Comparison of ENCODE assay signal across 8 cellular contexts in the genomic region with DNA sequence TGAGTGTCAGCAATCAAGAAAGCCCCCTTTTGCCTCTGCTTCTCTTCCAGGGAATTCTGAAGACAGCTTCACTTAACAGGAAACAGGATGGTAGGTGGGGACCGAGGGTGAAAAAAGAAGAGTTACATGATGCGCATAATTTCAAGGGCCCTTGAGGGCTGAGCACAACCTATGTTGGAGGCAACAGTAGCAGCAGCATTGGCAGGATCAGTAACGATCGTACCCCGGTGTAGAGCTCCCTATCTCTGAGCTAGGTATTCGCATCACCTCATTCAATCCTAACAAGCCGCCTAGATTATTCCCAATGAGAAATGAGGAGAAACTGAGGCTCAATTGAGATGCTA. TPM values are rescaled to one million over a fixed set of nuclear protein-coding genes. Genes with fewer than 3 reads are reported as not detected.
A peak's percentile ranks its signal among the peaks of the same experiment; 100 is the strongest.
DNase-seq lines count a peak whose midpoint lies in the region; ATAC-seq and TF ChIP-seq lines count a peak whose summit lies in the region.

No MANE protein-coding gene starts in this region.

- peaks cover 13% of the 10 kb centered on the region for H4K20me1 ChIP-seq in hepatocyte (ENCODE audit: insufficient read depth, poor library complexity, severe bottlenecking)

- H3K79me2 ChIP-seq in hepatocyte, result peaks cover 45% of the 10 kb centered on the region

- peaks cover 17% of the 10 kb centered on the region for H3K36me3 Mint-ChIP-seq in activated T-helper 2 cell treated with anti-CD3 and anti-CD28 coated beads, Interferon-gamma antibody, Interleukin-2, Interleukin-4, amounts not matched to agents 10 μg/mL and 5 μg/mL and 100 μg/mL, durations not matched to agents 14 hours and 24 hours and 36 hours (ENCODE audit: low read depth)

- ATAC-seq in gastrocnemius medialis, result peak; percentile 17 to 19
- ATAC-seq in GM21825 (IDR thresholded peaks at IDR 0.05; ENCODE audit: unreplicated experiment), result no peak

- DNase-seq in COLO829 (ENCODE audit: low spot score) (peak; percentile 16), HFF-Myc (ENCODE audit: extremely low read depth, low read depth) (no peak), hepatocyte (ENCODE audit: low spot score) (peak; percentile 10), gastrocnemius medialis (no peak), midbrain (lab: John Stamatoyannopoulos, UW) (no peak), SIG-M5 treated with dmso at 0.1 percent for 504 hours (lab: John Stamatoyannopoulos, UW; ENCODE audit: unreplicated experiment) (no peak)
- DNase-seq in activated T-helper 2 cell treated with anti-CD3 and anti-CD28 coated beads, Interferon-gamma antibody, Interleukin-2, Interleukin-4, amounts not matched to agents 10 μg/mL and 5 μg/mL and 100 μg/mL, durations not matched to agents 14 hours and 24 hours and 36 hours (ENCODE audit: low spot score), result no peak

- no peaks in the 10 kb centered on the region for H3K9me3 Mint-ChIP-seq in activated T-helper 2 cell treated with anti-CD3 and anti-CD28 coated beads, Interferon-gamma antibody, Interleukin-2, Interleukin-4, amounts not matched to agents 10 μg/mL and 5 μg/mL and 100 μg/mL, durations not matched to agents 14 hours and 24 hours and 36 hours

- H3K4me1 Mint-ChIP-seq in activated T-helper 2 cell treated with anti-CD3 and anti-CD28 coated beads, Interferon-gamma antibody, Interleukin-2, Interleukin-4, amounts not matched to agents 10 μg/mL and 5 μg/mL and 100 μg/mL, durations not matched to agents 14 hours and 24 hours and 36 hours (ENCODE audit: low read depth), result peaks cover 27% of the 10 kb centered on the region

- H3K27ac ChIP-seq in hepatocyte, result peak overlapping the region; percentile 74
- H3K27ac ChIP-seq in gastrocnemius medialis, result peak overlapping the region; percentile 85 to 96 (median 93)

- no peak for TF ChIP-seq POLR2A in gastrocnemius medialis (IDR thresholded peaks at IDR 0.05)

- H3K4me1 ChIP-seq in hepatocyte (ENCODE audit: insufficient read depth) (peaks cover 9% of the 10 kb centered on the region), gastrocnemius medialis (peaks cover 15 to 27% of the 10 kb centered on the region in 2 donors)

- H2AFZ ChIP-seq in hepatocyte, result peak overlapping the region; percentile 94

- no peaks in the 10 kb centered on the region for H3K9me3 ChIP-seq in hepatocyte (ENCODE audit: low read depth)
- no peaks in the 10 kb centered on the region for H3K9me3 ChIP-seq in gastrocnemius medialis

- H3K4me3 ChIP-seq in HFF-Myc (replicated peaks; ENCODE audit: low read depth, low read length) (peak overlapping the region; percentile 85), hepatocyte (peak overlapping the region; percentile 79), gastrocnemius medialis (peak overlapping the region; percentile 82 to 96 (median 88))

- in situ Hi-C loops in gastrocnemius medialis (cut with MboI; ENCODE audit: low sequenced_read_pairs in 4 of 4), result no loop called here

- H3K36me3 ChIP-seq in hepatocyte (replicated peaks; ENCODE audit: insufficient read depth, low read depth), result no peaks in the 10 kb centered on the region
- no peaks in the 10 kb centered on the region for H3K36me3 ChIP-seq in gastrocnemius medialis

- intact Hi-C loops in activated T-helper 2 cell treated with anti-CD3 and anti-CD28 coated beads, Interferon-gamma antibody, Interleukin-2, Interleukin-4, amounts not matched to agents 10 μg/mL and 5 μg/mL and 100 μg/mL, durations not matched to agents 14 hours and 24 hours and 36 hours (cut with micrococcal nuclease), result no loop called here
- intact Hi-C loops in gastrocnemius medialis (cut with DNase I; ENCODE audit: low total_unique reads), result loop anchor here (1.0 to 10.0 kb wide), 4 partner anchors 37 to 156 kb away; a partner anchor contains a TSS

- H3K27me3 ChIP-seq in hepatocyte (no peaks in the 10 kb centered on the region), gastrocnemius medialis (no peaks in the 10 kb centered on the region)

- 8% methylated on average over 7 of the region's 7 CpGs for WGBS in hepatocyte (ENCODE audit: low lambda C conversion rate, missing lambda C conversion rate)

- H3K4me3 Mint-ChIP-seq in activated T-helper 2 cell treated with anti-CD3 and anti-CD28 coated beads, Interferon-gamma antibody, Interleukin-2, Interleukin-4, amounts not matched to agents 10 μg/mL and 5 μg/mL and 100 μg/mL, durations not matched to agents 14 hours and 24 hours and 36 hours (ENCODE audit: low read depth), result peak overlapping the region; percentile 91

- no peaks in the 10 kb centered on the region for H3K9me2 ChIP-seq in hepatocyte (replicated peaks; ENCODE audit: insufficient read depth)

- H3K4me2 ChIP-seq in hepatocyte, result peak overlapping the region; percentile 95

- peak overlapping the region; percentile 91 for H3K27ac Mint-ChIP-seq in activated T-helper 2 cell treated with anti-CD3 and anti-CD28 coated beads, Interferon-gamma antibody, Interleukin-2, Interleukin-4, amounts not matched to agents 10 μg/mL and 5 μg/mL and 100 μg/mL, durations not matched to agents 14 hours and 24 hours and 36 hours

- no peak for TF ChIP-seq CTCF in HFF-Myc (IDR thresholded peaks at IDR 0.05; ENCODE audit: low read depth, low read length, missing control alignments)
- no peak for TF ChIP-seq CTCF in hepatocyte (IDR thresholded peaks at IDR 0.05; ENCODE audit: poor library complexity)
- TF ChIP-seq CTCF in gastrocnemius medialis (IDR thresholded peaks at IDR 0.05 in 4 of 5, conservative IDR thresholded peaks at IDR 0.05 in 1 of 5), result no peak

- no peaks in the 10 kb centered on the region for H3K27me3 Mint-ChIP-seq in activated T-helper 2 cell treated with anti-CD3 and anti-CD28 coated beads, Interferon-gamma antibody, Interleukin-2, Interleukin-4, amounts not matched to agents 10 μg/mL and 5 μg/mL and 100 μg/mL, durations not matched to agents 14 hours and 24 hours and 36 hours (ENCODE audit: low read depth)

RNA-seq across cellular contexts. Expression of a gene that starts 0.4 kb away (rescaled TPM):
- 39.3 and 40.0 TPM in 2 replicates for total RNA-seq in activated T-helper 2 cell treated with anti-CD3 and anti-CD28 coated beads, Interferon-gamma antibody, Interleukin-2, Interleukin-4, amounts not matched to agents 10 μg/mL and 5 μg/mL and 100 μg/mL, durations not matched to agents 14 hours and 24 hours and 36 hours
- total RNA-seq in hepatocyte (13.8 and 17.5 TPM in 2 replicates), gastrocnemius medialis (10 to 100 TPM in 3 of 4 donors, 1 to 10 TPM in 1; 8.8 to 11.2 (median 10.4) TPM)
- polyA plus RNA-seq in hepatocyte, result 8.9 and 10.8 TPM in 2 replicates

RNA-seq across cellular contexts. Expression of a gene that starts 38.3 kb away (rescaled TPM):
- 41.1 and 43.0 TPM in 2 replicates for total RNA-seq in activated T-helper 2 cell treated with anti-CD3 and anti-CD28 coated beads, Interferon-gamma antibody, Interleukin-2, Interleukin-4, amounts not matched to agents 10 μg/mL and 5 μg/mL and 100 μg/mL, durations not matched to agents 14 hours and 24 hours and 36 hours
- total RNA-seq in hepatocyte (10.1 and 11.6 TPM in 2 replicates), gastrocnemius medialis (10 to 100 TPM; 23.0 to 28.9 (median 26.7) TPM)
- 4.6 and 5.4 TPM in 2 replicates for polyA plus RNA-seq in hepatocyte

Comparison
In these comparisons a context has a peak if more than half of its experiments do, and no peak if none do; other contexts are left out.
1. DNase-seq: peak in COLO829 (single experiment) and hepatocyte (single experiment); none in HFF-Myc (single experiment), activated T-helper 2 cell treated with anti-CD3 and anti-CD28 coated beads, Interferon-gamma antibody, Interleukin-2, Interleukin-4, amounts not matched to agents 10 μg/mL and 5 μg/mL and 100 μg/mL, durations not matched to agents 14 hours and 24 hours and 36 hours (single experiment), gastrocnemius medialis (0 of 2), midbrain (single experiment) and SIG-M5 treated with dmso at 0.1 percent for 504 hours (single experiment).
2. Peak in every context shown above with its lines, with median percentiles within 50 percentile points of each other: H3K4me3 ChIP-seq.